In the genomic region with DNA sequence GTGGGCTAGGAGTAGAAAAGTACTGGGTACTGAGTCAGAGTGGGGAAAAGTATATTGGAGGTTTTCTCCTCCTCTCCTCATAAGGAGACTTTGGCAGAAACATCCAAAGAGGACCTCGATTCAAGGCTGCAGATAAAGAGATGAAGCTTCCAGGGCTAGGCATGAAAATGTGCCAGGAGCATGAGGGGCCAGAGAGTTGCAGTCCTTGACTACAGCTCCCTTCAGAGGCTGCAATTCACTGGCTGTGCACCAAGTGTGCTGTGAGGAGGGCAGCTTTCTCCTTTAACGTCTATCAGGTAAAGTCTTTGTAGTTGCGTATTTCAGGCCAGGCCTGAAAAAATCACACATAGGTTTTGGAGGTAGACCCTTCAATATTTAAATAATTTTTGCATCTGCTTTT, we compare ENCODE assay signal across 1 cellular context.
TF ChIP-seq lines count a peak whose summit lies in the region.

No MANE protein-coding gene starts in this region.

TF ChIP-seq in SK-N-SH, 30 proteins besides CTCF, POLR2A, EP300 and RAD21:
- no peak for TF ChIP-seq JUND (IDR thresholded peaks at IDR 0.05)
TF ChIP-seq in SK-N-SH: peak in this region for 0.
